8 cellular contexts compared by ENCODE assay signal in the genomic region with DNA sequence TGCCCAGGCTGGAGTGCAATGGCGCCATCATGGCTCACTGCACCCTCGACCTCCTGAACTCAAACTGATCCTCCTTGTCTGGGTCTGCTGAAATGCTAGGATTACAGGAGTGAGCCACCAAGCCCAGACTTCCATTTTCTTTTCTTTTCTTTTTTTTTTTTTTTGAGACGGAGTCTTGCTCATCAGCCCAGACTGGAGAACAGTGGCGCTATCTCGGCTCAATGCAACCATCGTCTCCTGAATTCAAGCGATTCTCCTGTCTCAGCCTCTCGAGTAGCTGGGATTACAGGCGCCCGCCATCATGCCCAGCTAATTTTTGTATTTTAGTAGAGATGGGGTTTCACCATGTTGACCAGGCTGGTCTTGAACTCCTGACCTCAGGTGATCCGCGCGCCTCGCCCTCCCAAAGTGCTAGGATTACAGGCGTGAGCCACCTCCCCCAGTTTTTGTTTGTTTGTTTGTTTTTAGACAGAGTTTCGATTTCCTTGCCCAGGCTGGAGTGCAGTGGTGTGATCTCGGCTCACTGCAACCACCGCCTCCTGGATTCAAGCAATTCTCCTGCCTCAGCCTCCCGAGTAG. TPM values are rescaled to one million over a fixed set of nuclear protein-coding genes. Genes with fewer than 3 reads are reported as not detected.
A peak's percentile ranks its signal among the peaks of the same experiment; 100 is the strongest.
DNase-seq lines count a peak whose midpoint lies in the region; FAIRE-seq and TF ChIP-seq lines count a peak whose summit lies in the region.
"Not testable (repeated sequence)": the region's sequence is repeated elsewhere in the genome, so short reads cannot be mapped to it uniquely, and the experiment has no call there.

No MANE protein-coding gene starts in this region.

- dilution Hi-C loops in keratinocyte (cut with MboI; ENCODE audit: extremely low pct_ligation_motif_present, low sequenced_read_pairs): not testable (repeated sequence)

- not testable (repeated sequence) for H3K9me1 ChIP-seq in keratinocyte (ENCODE audit: control insufficient read depth, extremely low read depth, insufficient read depth, low read length)

- peaks cover 38% of the 10 kb centered on the region for H3K79me2 ChIP-seq in keratinocyte (ENCODE audit: control insufficient read depth, insufficient read depth, low read length)

- H3K9me3 ChIP-seq in BLaER1; SK-N-MC (ENCODE audit: low read depth, low read length); duodenal mucosa (ENCODE audit: control insufficient read depth in 1 of 2, low read length in 2 of 2); keratinocyte (ENCODE audit: control insufficient read depth, low read depth, low read length); ovary; thymus (ENCODE audit: control insufficient read depth): not testable (repeated sequence)

- peak overlapping the region; percentile 51 for H2AFZ ChIP-seq in keratinocyte (ENCODE audit: control insufficient read depth, low read length)

- not testable (repeated sequence) for TF ChIP-seq EP300 in ovary (IDR thresholded peaks at IDR 0.05)

- not testable (repeated sequence) for H3K27me3 ChIP-seq in BLaER1; duodenal mucosa (ENCODE audit: control insufficient read depth in 1 of 2, insufficient read depth in 2 of 2, low read length in 2 of 2); keratinocyte (ENCODE audit: control insufficient read depth, extremely low read depth, insufficient read depth, low read length); ovary; thymus (ENCODE audit: control insufficient read depth, insufficient read depth)

- not testable (repeated sequence) for H3K9me3 Mint-ChIP-seq in HFFc6; activated naive CD4-positive, alpha-beta T cell treated with anti-CD3 and anti-CD28 coated beads, Interleukin-2, amount 10 ng/mL, durations not matched to agents 7 days and 5 days

- H3K27ac Mint-ChIP-seq in HFFc6: peak overlapping the region; percentile 95
- H3K27ac Mint-ChIP-seq in activated naive CD4-positive, alpha-beta T cell treated with anti-CD3 and anti-CD28 coated beads, Interleukin-2, amount 10 ng/mL, durations not matched to agents 7 days and 5 days: peak overlapping the region; percentile 89

- 55 to 65% (median 63%) methylated on average over 19 of the region's 19 CpGs for WGBS in ovary, 3 donors
- 83% methylated on average over 19 of the region's 19 CpGs for WGBS in thymus

- H3K27ac ChIP-seq in BLaER1 (peak overlapping the region; percentile 80), SK-N-MC (peak overlapping the region; percentile 39; the same call in 1 of the 2 replicates), duodenal mucosa (ENCODE audit: low read depth, low read length) (peak overlapping the region; percentile 20), keratinocyte (ENCODE audit: control insufficient read depth, insufficient read depth, low read length) (peak overlapping the region; percentile 81), thymus (ENCODE audit: low read depth) (peak overlapping the region; percentile 84)
- not testable (repeated sequence) for H3K27ac ChIP-seq in ovary

- not testable (repeated sequence) for TF ChIP-seq CTCF in HFFc6 (IDR thresholded peaks at IDR 0.05); keratinocyte (optimal IDR thresholded peaks at IDR 0.05 in 1 of 3, IDR thresholded peaks at IDR 0.05 in 1 of 3, conservative IDR thresholded peaks at IDR 0.05 in 1 of 3; ENCODE audit: extremely low read depth in 1 of 3, insufficient read depth in 2 of 3, low read length in 3 of 3); ovary (IDR thresholded peaks at IDR 0.05)

- CTCF ChIA-PET in activated naive CD4-positive, alpha-beta T cell treated with anti-CD3 and anti-CD28 coated beads, Interleukin-2, amount 10 ng/mL, durations not matched to agents 7 days and 5 days (lab: Charles Lee): interaction anchor here (1.1 to 4.4 kb wide), 6 partner anchors 16 to 65 kb away, joined by 3 to 20 read pairs (median 8); a partner anchor contains a TSS

- peaks cover 24% of the 10 kb centered on the region for H3K4me1 ChIP-seq in BLaER1
- peaks cover 7 to 21% of the 10 kb centered on the region in 2 donors for H3K4me1 ChIP-seq in duodenal mucosa (ENCODE audit: control insufficient read depth in 1 of 2, insufficient read depth in 2 of 2, low read length in 2 of 2)
- H3K4me1 ChIP-seq in keratinocyte (ENCODE audit: control insufficient read depth, extremely low read depth, insufficient read depth, low read length): peaks cover 34% of the 10 kb centered on the region
- H3K4me1 ChIP-seq in ovary (ENCODE audit: insufficient read depth); thymus (ENCODE audit: control insufficient read depth, insufficient read depth, low read length): not testable (repeated sequence)

- H3K4me3 ChIP-seq in BLaER1 (peak overlapping the region; percentile 26; the same call in 1 of the 2 replicates), SK-N-MC (peak overlapping the region; percentile 51), duodenal mucosa (ENCODE audit: low read depth in 1 of 2, low read length in 2 of 2) (peak overlapping the region; percentile 34 to 58), thymus (ENCODE audit: low read length) (peak overlapping the region; percentile 25)
- not testable (repeated sequence) for H3K4me3 ChIP-seq in keratinocyte (ENCODE audit: control insufficient read depth in 2 of 3, extremely low read depth in 1 of 3, insufficient read depth in 2 of 3, low read depth in 1 of 3, low read length in 3 of 3); ovary

- H3K9ac ChIP-seq in BLaER1 (peak overlapping the region; percentile 60; the same call in 1 of the 2 replicates), duodenal mucosa (ENCODE audit: low read depth in 1 of 2, low read length in 2 of 2) (peak overlapping the region in 1 of 2 donors; percentile 25), keratinocyte (ENCODE audit: control insufficient read depth, extremely low read depth, insufficient read depth, low read length) (peak overlapping the region; percentile 58)
- not testable (repeated sequence) for H3K9ac ChIP-seq in SK-N-MC (ENCODE audit: insufficient read length)

- H3K4me1 Mint-ChIP-seq in HFFc6 (ENCODE audit: low read depth): peaks cover 19% of the 10 kb centered on the region
- H3K4me1 Mint-ChIP-seq in activated naive CD4-positive, alpha-beta T cell treated with anti-CD3 and anti-CD28 coated beads, Interleukin-2, amount 10 ng/mL, durations not matched to agents 7 days and 5 days: peaks cover 26% of the 10 kb centered on the region

- peak overlapping the region; percentile 65 for H3K4me3 Mint-ChIP-seq in HFFc6
- H3K4me3 Mint-ChIP-seq in activated naive CD4-positive, alpha-beta T cell treated with anti-CD3 and anti-CD28 coated beads, Interleukin-2, amount 10 ng/mL, durations not matched to agents 7 days and 5 days: peak overlapping the region; percentile 98

- intact Hi-C loops in ovary (cut with DNase I): loop anchor here in 1 of 4 donors (5.0 kb wide), 1 partner anchor 56 kb away; no protein-coding TSS in a partner anchor

- peaks cover 36% of the 10 kb centered on the region for H4K20me1 ChIP-seq in BLaER1
- not testable (repeated sequence) for H4K20me1 ChIP-seq in keratinocyte (ENCODE audit: control insufficient read depth, extremely low read depth, insufficient read depth, low read length)

- DNase-seq in HFFc6; SK-N-MC (ENCODE audit: low read depth, low spot score); activated naive CD4-positive, alpha-beta T cell treated with anti-CD3 and anti-CD28 coated beads, Interleukin-2, amount 10 ng/mL, durations not matched to agents 7 days and 5 days; keratinocyte (ENCODE audit: low read depth, low spot score): not testable (repeated sequence)
- DNase-seq in ovary: peak in 3 of 5 donors; percentile 41 to 58 (median 55)

- FAIRE-seq in keratinocyte (lab: Jason Lieb, UNC): not testable (repeated sequence)

- not testable (repeated sequence) for H3K27me3 Mint-ChIP-seq in HFFc6 (ENCODE audit: insufficient read depth); activated naive CD4-positive, alpha-beta T cell treated with anti-CD3 and anti-CD28 coated beads, Interleukin-2, amount 10 ng/mL, durations not matched to agents 7 days and 5 days

- H3K36me3 ChIP-seq in BLaER1; SK-N-MC (ENCODE audit: insufficient read depth, low read length); duodenal mucosa (ENCODE audit: control insufficient read depth in 1 of 2, insufficient read depth in 2 of 2, low read length in 2 of 2); keratinocyte (ENCODE audit: control insufficient read depth in 2 of 2, extremely low read depth in 1 of 2, insufficient read depth in 2 of 2, low read length in 2 of 2); ovary; thymus (ENCODE audit: control insufficient read depth, insufficient read depth): not testable (repeated sequence)

- not testable (repeated sequence) for H3K36me3 Mint-ChIP-seq in HFFc6 (ENCODE audit: low read depth); activated naive CD4-positive, alpha-beta T cell treated with anti-CD3 and anti-CD28 coated beads, Interleukin-2, amount 10 ng/mL, durations not matched to agents 7 days and 5 days

- not testable (repeated sequence) for TF ChIP-seq POLR2A in ovary (IDR thresholded peaks at IDR 0.05)

- H3K4me2 ChIP-seq in BLaER1 (peak overlapping the region; percentile 46), keratinocyte (ENCODE audit: control insufficient read depth, extremely low read depth, insufficient read depth, low read depth, low read length) (peak overlapping the region; percentile 66)

RNA-seq across cellular contexts. Expression of a gene that starts 1.1 kb away (rescaled TPM):
- total RNA-seq in HFFc6 (2021; fragmentation: NEBNext Ultra II Directional; extraction: Animal tissue kit (Norgen Biotek cat#: 25700)): 10 to 100 TPM; 15.7 to 17.8 (median 16.4) TPM
- polyA plus RNA-seq in keratinocyte (4.4 to 8.3 TPM (median 6.8 TPM) in 3 replicates), ovary (10 to 100 TPM in 1 of 2 donors, 1 to 10 TPM in 1; 1.6 to 12.3 TPM), thymus (14.3 TPM)
- polyA plus RNA-seq in keratinocyte (2011; ENCODE audit: low read depth): 8.1 TPM
- 2.9 and 7.0 TPM in 2 replicates for polyA plus RNA-seq in keratinocyte (2011; cell fraction: cytosol; rRNA removed)
- polyA plus RNA-seq in keratinocyte (2011; cell fraction: nucleus; rRNA removed): 12.9 and 16.9 TPM in 2 replicates
- 10.4 and 11.5 TPM in 2 replicates for polyA plus RNA-seq in keratinocyte (2012; ENCODE audit: low replicate concordance)
- polyA minus RNA-seq in keratinocyte: 6.4 to 31.5 TPM (median 7.2 TPM) in 3 replicates
- 16.9 TPM for polyA minus RNA-seq in keratinocyte (2011; cell fraction: cytosol; rRNA and poly(A)+ RNA removed)
- polyA minus RNA-seq in keratinocyte (2011; cell fraction: nucleus; rRNA and poly(A)+ RNA removed): 18.4 and 19.1 TPM in 2 replicates
- 10 to 100 TPM in 6 of 7 donors, 1 to 10 TPM in 1; 9.8 to 22.3 (median 19.8) TPM for total RNA-seq in ovary

RNA-seq across cellular contexts. Expression of a gene that starts 20.4 kb away (rescaled TPM):
- 100 to 1,000 TPM; 229 to 284 (median 241) TPM for total RNA-seq in HFFc6 (2021; fragmentation: NEBNext Ultra II Directional; extraction: Animal tissue kit (Norgen Biotek cat#: 25700))
- polyA plus RNA-seq in keratinocyte: 115 to 222 TPM (median 150 TPM) in 3 replicates
- polyA plus RNA-seq in keratinocyte (2011; ENCODE audit: low read depth): 127 TPM
- 120 and 306 TPM in 2 replicates for polyA plus RNA-seq in keratinocyte (2011; cell fraction: cytosol; rRNA removed)
- 105 and 149 TPM in 2 replicates for polyA plus RNA-seq in keratinocyte (2011; cell fraction: nucleus; rRNA removed)
- polyA plus RNA-seq in keratinocyte (2012; ENCODE audit: low replicate concordance): 186 and 236 TPM in 2 replicates
- 83.9 to 177 TPM (median 171 TPM) in 3 replicates for polyA minus RNA-seq in keratinocyte
- polyA minus RNA-seq in keratinocyte (2011; cell fraction: cytosol; rRNA and poly(A)+ RNA removed): 500 TPM
- 70.7 and 90.7 TPM in 2 replicates for polyA minus RNA-seq in keratinocyte (2011; cell fraction: nucleus; rRNA and poly(A)+ RNA removed)
- total RNA-seq in ovary: 100 to 1,000 TPM; 198 to 354 (median 290) TPM
- 100 to 1,000 TPM in 1 of 2 donors, 10 to 100 TPM in 1; 14.1 to 319 TPM for polyA plus RNA-seq in ovary
- 232 TPM for polyA plus RNA-seq in thymus

RNA-seq across cellular contexts. Expression of a gene that starts 34.7 kb away (rescaled TPM):
- 100 to 1,000 TPM; 109 to 123 (median 115) TPM for total RNA-seq in HFFc6 (2021; fragmentation: NEBNext Ultra II Directional; extraction: Animal tissue kit (Norgen Biotek cat#: 25700))
- 94.6 to 129 TPM (median 119 TPM) in 3 replicates for polyA plus RNA-seq in keratinocyte
- 40.3 TPM for polyA plus RNA-seq in keratinocyte (2011; ENCODE audit: low read depth)
- polyA plus RNA-seq in keratinocyte (2011; cell fraction: cytosol; rRNA removed): 110 and 173 TPM in 2 replicates
- 65.5 and 87.8 TPM in 2 replicates for polyA plus RNA-seq in keratinocyte (2011; cell fraction: nucleus; rRNA removed)
- polyA plus RNA-seq in keratinocyte (2012; ENCODE audit: low replicate concordance): 62.9 and 123 TPM in 2 replicates
- 99.7 to 166 TPM (median 102 TPM) in 3 replicates for polyA minus RNA-seq in keratinocyte
- 137 TPM for polyA minus RNA-seq in keratinocyte (2011; cell fraction: cytosol; rRNA and poly(A)+ RNA removed)
- polyA minus RNA-seq in keratinocyte (2011; cell fraction: nucleus; rRNA and poly(A)+ RNA removed): 18.9 and 20.4 TPM in 2 replicates
- total RNA-seq in ovary: 10 to 100 TPM; 63.5 to 76.7 (median 65.9) TPM
- 10 to 100 TPM; 52.0 to 78.3 TPM for polyA plus RNA-seq in ovary
- 81.9 TPM for polyA plus RNA-seq in thymus

RNA-seq across cellular contexts. Expression of a gene that starts 48.7 kb away (rescaled TPM):
- 1,000 to 10,000 TPM; 1,140 to 1,305 (median 1,270) TPM for total RNA-seq in HFFc6 (2021; fragmentation: NEBNext Ultra II Directional; extraction: Animal tissue kit (Norgen Biotek cat#: 25700))
- 1,376 to 2,465 TPM (median 1,831 TPM) in 3 replicates for polyA plus RNA-seq in keratinocyte
- polyA plus RNA-seq in keratinocyte (2011; ENCODE audit: low read depth): 216 TPM
- 2,363 and 2,845 TPM in 2 replicates for polyA plus RNA-seq in keratinocyte (2011; cell fraction: cytosol; rRNA removed)
- polyA plus RNA-seq in keratinocyte (2011; cell fraction: nucleus; rRNA removed): 509 and 673 TPM in 2 replicates
- 2,069 and 2,114 TPM in 2 replicates for polyA plus RNA-seq in keratinocyte (2012; ENCODE audit: low replicate concordance)
- polyA minus RNA-seq in keratinocyte: 1,899 to 3,393 TPM (median 2,443 TPM) in 3 replicates
- 1,175 TPM for polyA minus RNA-seq in keratinocyte (2011; cell fraction: cytosol; rRNA and poly(A)+ RNA removed)
- polyA minus RNA-seq in keratinocyte (2011; cell fraction: nucleus; rRNA and poly(A)+ RNA removed): 197 and 227 TPM in 2 replicates
- total RNA-seq in ovary: 1,000 to 10,000 TPM; 1,269 to 1,882 (median 1,382) TPM
- polyA plus RNA-seq in ovary: 1,000 to 10,000 TPM; 1,409 to 1,581 TPM
- 1,270 TPM for polyA plus RNA-seq in thymus
